In genomic region chr22:22558972-22559603, GRCh38 we compare ENCODE assay signal across 8 cellular contexts. TPM values are rescaled to one million over a fixed set of nuclear protein-coding genes. Genes with fewer than 3 reads are reported as not detected.
A peak's percentile ranks its signal among the peaks of the same experiment; 100 is the strongest.
DNase-seq lines count a peak whose midpoint lies in the region; ATAC-seq, FAIRE-seq and TF ChIP-seq lines count a peak whose summit lies in the region.

PRAME (minus strand) TSS chr22:22559265; CDS start chr22:22556832, 2,433 bp downstream.

- peaks cover 11% of the 10 kb centered on the region for H3K27me3 Mint-ChIP-seq in activated naive CD4-positive, alpha-beta T cell treated with anti-CD3 and anti-CD28 coated beads, Interleukin-2, amount 10 ng/mL, durations not matched to agents 7 days and 5 days

- H3K36me3 Mint-ChIP-seq in activated naive CD4-positive, alpha-beta T cell treated with anti-CD3 and anti-CD28 coated beads, Interleukin-2, amount 10 ng/mL, durations not matched to agents 7 days and 5 days: no peaks in the 10 kb centered on the region

- no peak within 1 kb of the TSS for H3K4me3 ChIP-seq in kidney (ENCODE audit: low read length in 2 of 2)

- H3K4me1 ChIP-seq in kidney (ENCODE audit: control insufficient read depth in 1 of 2, insufficient read depth in 1 of 2, low read depth in 1 of 2, low read length in 2 of 2): no peaks in the 10 kb centered on the region

- no peak within 1 kb of the TSS for H3K4me3 Mint-ChIP-seq in activated naive CD4-positive, alpha-beta T cell treated with anti-CD3 and anti-CD28 coated beads, Interleukin-2, amount 10 ng/mL, durations not matched to agents 7 days and 5 days

- no peak within 1 kb of the TSS for H3K9ac ChIP-seq in kidney (ENCODE audit: low read length in 2 of 2)

- no peak within 1 kb of the TSS for H3K27ac ChIP-seq in kidney (ENCODE audit: low read depth in 2 of 2, low read length in 2 of 2)

- intact Hi-C loops in kidney (cut with DNase I): no loop called here

- H3K4me1 Mint-ChIP-seq in activated naive CD4-positive, alpha-beta T cell treated with anti-CD3 and anti-CD28 coated beads, Interleukin-2, amount 10 ng/mL, durations not matched to agents 7 days and 5 days: peaks cover 4% of the 10 kb centered on the region

- peak; percentile 97 for TF ChIP-seq CTCF in GM12874 (IDR thresholded peaks at IDR 0.05; ENCODE audit: insufficient read depth, low read depth, low read length)
- TF ChIP-seq CTCF in kidney (IDR thresholded peaks at IDR 0.05; ENCODE audit: borderline replicate concordance, extremely low read depth, insufficient read depth): peak; percentile 41

- DNase-seq in NCI-H1105 treated with DMSO at 0.1 percent for 48 hours (lab: John Stamatoyannopoulos, UW): peak; percentile 81
- DNase-seq in SW 1271 (lab: John Stamatoyannopoulos, UW): peak; percentile 38 to 80
- peak; percentile 85 for DNase-seq in activated naive CD4-positive, alpha-beta T cell treated with anti-CD3 and anti-CD28 coated beads, Interleukin-2, amount 10 ng/mL, durations not matched to agents 7 days and 5 days
- DNase-seq in kidney: no peak
- peak; percentile 49 for DNase-seq in stimulated activated CD8-positive, alpha-beta memory T cell treated with anti-CD3 and anti-CD28 coated beads, Interleukin-12 subunit alpha, Interleukin-12 subunit beta, amount 100 ng/mL, for 24 hours (ENCODE audit: extremely low read depth)
- no peak for DNase-seq in putamen (ENCODE audit: low spot score)

- CTCF ChIA-PET in activated naive CD4-positive, alpha-beta T cell treated with anti-CD3 and anti-CD28 coated beads, Interleukin-2, amount 10 ng/mL, durations not matched to agents 7 days and 5 days (lab: Charles Lee): interaction anchor here (1.0 to 1.8 kb wide), 5 partner anchors 8 to 133 kb away, joined by 3 to 7 read pairs (median 4); no protein-coding TSS in a partner anchor

- FAIRE-seq in kidney (lab: Jason Lieb, UNC): no peak

- ATAC-seq in GM18511 (IDR thresholded peaks at IDR 0.05; ENCODE audit: unreplicated experiment): no peak

- H3K9me3 Mint-ChIP-seq in activated naive CD4-positive, alpha-beta T cell treated with anti-CD3 and anti-CD28 coated beads, Interleukin-2, amount 10 ng/mL, durations not matched to agents 7 days and 5 days: no peaks in the 10 kb centered on the region

- no peak within 1 kb of the TSS for H3K27ac Mint-ChIP-seq in activated naive CD4-positive, alpha-beta T cell treated with anti-CD3 and anti-CD28 coated beads, Interleukin-2, amount 10 ng/mL, durations not matched to agents 7 days and 5 days

- no peaks in the 10 kb centered on the region for H3K36me3 ChIP-seq in kidney (ENCODE audit: control insufficient read depth in 1 of 2, insufficient read depth in 2 of 2, low read length in 2 of 2)

- no peaks in the 10 kb centered on the region for H3K9me3 ChIP-seq in kidney (ENCODE audit: control insufficient read depth in 1 of 2, low read length in 2 of 2)

RNA-seq across cellular contexts. Expression of gene PRAME, which starts in this region (rescaled TPM):
- 1.7 TPM for total RNA-seq in kidney
- polyA plus RNA-seq in kidney (ENCODE audit: insufficient read depth, low read depth, low replicate concordance): 4.0 TPM

Comparison
In these comparisons a context has a peak if more than half of its experiments do, and no peak if none do; other contexts are left out.
1. DNase-seq: peak in NCI-H1105 treated with DMSO at 0.1 percent for 48 hours (single experiment), SW 1271 (2 of 2), activated naive CD4-positive, alpha-beta T cell treated with anti-CD3 and anti-CD28 coated beads, Interleukin-2, amount 10 ng/mL, durations not matched to agents 7 days and 5 days (single experiment) and stimulated activated CD8-positive, alpha-beta memory T cell treated with anti-CD3 and anti-CD28 coated beads, Interleukin-12 subunit alpha, Interleukin-12 subunit beta, amount 100 ng/mL, for 24 hours (single experiment); none in kidney (single experiment) and putamen (single experiment).